Comparison of ENCODE assay signal across 8 cellular contexts in the genomic region with DNA sequence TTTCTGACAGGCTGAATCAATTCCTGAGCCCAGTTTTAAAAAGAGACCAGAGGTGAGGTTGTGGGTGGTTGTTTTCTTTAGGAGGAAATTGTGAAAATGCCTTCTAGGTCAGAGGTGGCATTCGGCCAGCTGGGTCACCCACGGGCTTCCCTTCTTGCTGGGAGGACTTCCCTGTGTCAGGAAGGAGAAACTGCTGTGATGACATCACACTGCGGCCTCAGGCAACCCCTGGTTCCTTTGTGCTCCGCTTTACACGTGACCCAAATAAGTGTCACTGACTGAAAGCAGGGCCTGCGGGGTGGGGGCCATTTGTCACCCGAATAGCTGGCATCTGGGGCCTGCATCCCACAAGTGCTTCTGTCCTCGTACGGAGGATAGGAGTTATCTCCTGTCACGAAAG. TPM values are rescaled to one million over a fixed set of nuclear protein-coding genes. Genes with fewer than 3 reads are reported as not detected.
DNase-seq lines count a peak whose midpoint lies in the region; ATAC-seq and TF ChIP-seq lines count a peak whose summit lies in the region.

No MANE protein-coding gene starts in this region.

- TF ChIP-seq CTCF in osteocyte (IDR thresholded peaks at IDR 0.05) = no peak

- no peaks in the 10 kb centered on the region for H3K9me3 ChIP-seq in subcutaneous abdominal adipose tissue (ENCODE audit: control insufficient read depth in 5 of 5, low read length in 5 of 5)

- DNase-seq in Kasumi-1 (lab: John Stamatoyannopoulos, UW) (peak; percentile 76 to 79), astrocyte of the hippocampus (ENCODE audit: low read depth, low spot score) (peak; percentile 70), hypothalamus (lab: John Stamatoyannopoulos, UW) (peak in 42 of 51 donors; percentile 5 to 76 (median 44)), osteocyte (ENCODE audit: extremely low spot score, unreplicated experiment) (no peak), NCI-H82 treated with DMSO at 0.1 percent for 48 hours (lab: John Stamatoyannopoulos, UW; ENCODE audit: unreplicated experiment) (no peak), kidney glomerular epithelial cell (lab: John Stamatoyannopoulos, UW) (no peak)

- no peak for ATAC-seq in HG03354 (IDR thresholded peaks at IDR 0.05; ENCODE audit: poor library complexity, severe bottlenecking, unreplicated experiment)

- H3K27ac ChIP-seq in subcutaneous abdominal adipose tissue (ENCODE audit: low read depth, low read length) = peak overlapping the region; percentile 3

- H3K4me1 ChIP-seq in subcutaneous abdominal adipose tissue (ENCODE audit: control insufficient read depth in 5 of 5, insufficient read depth in 5 of 5, low read length in 5 of 5) = peaks cover 8 to 46% (median 25%) of the 10 kb centered on the region in 5 donors

- H3K4me3 ChIP-seq in subcutaneous abdominal adipose tissue (ENCODE audit: low read depth in 1 of 5, low read length in 5 of 5) = peak overlapping the region in 4 of 5 donors; percentile 1 to 40 (median 30)

- no peaks in the 10 kb centered on the region for H3K27me3 ChIP-seq in subcutaneous abdominal adipose tissue (ENCODE audit: control insufficient read depth in 5 of 5, insufficient read depth in 4 of 5, low read length in 5 of 5)

- H3K27me3 Mint-ChIP-seq in osteocyte (ENCODE audit: unreplicated experiment) = no peaks in the 10 kb centered on the region

- no peaks in the 10 kb centered on the region for H3K36me3 ChIP-seq in subcutaneous abdominal adipose tissue (ENCODE audit: control insufficient read depth in 5 of 5, insufficient read depth in 5 of 5, low read length in 5 of 5)

- no peak overlapping the region for H3K27ac Mint-ChIP-seq in osteocyte (ENCODE audit: unreplicated experiment)

- H3K36me3 Mint-ChIP-seq in osteocyte (ENCODE audit: unreplicated experiment) = peaks cover 9% of the 10 kb centered on the region

- H3K9me3 Mint-ChIP-seq in osteocyte (ENCODE audit: unreplicated experiment) = no peaks in the 10 kb centered on the region

- H3K9ac ChIP-seq in subcutaneous abdominal adipose tissue (ENCODE audit: low read length in 5 of 5) = peak overlapping the region in 3 of 5 donors; percentile 34 to 49 (median 44)

- no peak overlapping the region for H3K4me3 Mint-ChIP-seq in osteocyte (ENCODE audit: unreplicated experiment)

- H3K4me1 Mint-ChIP-seq in osteocyte (ENCODE audit: unreplicated experiment) = peaks cover 16% of the 10 kb centered on the region

RNA-seq across cellular contexts. Expression of a gene that starts 39.7 kb away (rescaled TPM):
- not detected in 2 replicates for total RNA-seq in osteocyte

RNA-seq across cellular contexts. Expression of a gene that starts 43.3 kb away (rescaled TPM):
- 8.2 and 8.4 TPM in 2 replicates for total RNA-seq in osteocyte

Comparison
In these comparisons a context has a peak if more than half of its experiments do, and no peak if none do; other contexts are left out.
1. DNase-seq: peak in Kasumi-1 (2 of 2), astrocyte of the hippocampus (single experiment) and hypothalamus (42 of 51); none in osteocyte (single experiment), NCI-H82 treated with DMSO at 0.1 percent for 48 hours (single experiment) and kidney glomerular epithelial cell (single experiment).